8 cellular contexts compared by ENCODE assay signal in the genomic region with DNA sequence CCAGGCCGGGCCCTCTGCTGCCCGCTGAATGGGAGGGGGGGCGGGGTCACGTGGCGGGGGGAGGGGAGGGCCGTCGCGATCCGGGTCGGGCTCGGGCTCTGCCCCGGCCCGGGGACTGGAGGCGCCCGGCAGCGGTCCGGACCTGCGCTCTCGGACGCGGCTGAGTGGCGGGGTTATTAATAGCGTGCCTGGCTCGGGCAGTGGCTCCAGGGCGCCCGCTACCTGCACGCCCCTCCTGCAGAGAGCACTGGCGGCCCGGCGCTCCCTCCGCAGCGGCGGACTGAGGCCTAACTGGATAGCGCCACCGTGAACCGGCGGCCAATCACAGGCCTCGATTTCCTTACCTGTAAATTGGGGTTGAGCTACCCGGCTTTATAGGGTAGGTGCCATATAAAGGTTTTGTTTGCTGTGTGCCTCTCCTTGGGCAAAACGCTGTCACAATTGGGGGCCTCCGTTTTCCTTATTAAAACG. TPM values are rescaled to one million over a fixed set of nuclear protein-coding genes. Genes with fewer than 3 reads are reported as not detected.
DNase-seq lines count a peak whose midpoint lies in the region; ATAC-seq and TF ChIP-seq lines count a peak whose summit lies in the region.

No MANE protein-coding gene starts in this region.

- H3K4me3 ChIP-seq in thyroid gland (replicated peaks in 1 of 3) = peak overlapping the region in 1 of 3 donors; percentile 34
- H3K4me3 ChIP-seq in SJCRH30 = no peak overlapping the region

- intact Hi-C loops in thyroid gland (cut with DNase I) = no loop called here

- peaks cover 81 to 91% of the 10 kb centered on the region in 2 donors for H3K4me1 ChIP-seq in thyroid gland
- peaks cover 60% of the 10 kb centered on the region for H3K4me1 ChIP-seq in SJCRH30

- peak in 2 of 6 experiments; percentile 24 for TF ChIP-seq CTCF in thyroid gland (IDR thresholded peaks at IDR 0.05)

- WGBS in thyroid gland, 2 donors = 21 to 27% methylated on average over 5 to 7 of the region's 42 CpGs

- peak in 1 of 2 donors; percentile 39 for TF ChIP-seq POLR2A in thyroid gland (IDR thresholded peaks at IDR 0.05)

- ATAC-seq in left lobe of liver (peak; percentile 77), GM21786 (IDR thresholded peaks at IDR 0.05; ENCODE audit: unreplicated experiment) (no peak)

- H3K9me3 ChIP-seq in thyroid gland (no peaks in the 10 kb centered on the region), SJCRH30 (replicated peaks) (no peaks in the 10 kb centered on the region)

- H3K27ac ChIP-seq in cingulate gyrus (ENCODE audit: low read depth, low read length) = peak overlapping the region; percentile 58
- peak overlapping the region; percentile 87 to 98 (median 89) for H3K27ac ChIP-seq in thyroid gland
- no peak overlapping the region for H3K27ac ChIP-seq in SJCRH30

- H3K36me3 ChIP-seq in thyroid gland (no peaks in the 10 kb centered on the region), SJCRH30 (peaks cover 11% of the 10 kb centered on the region)

- no peaks in the 10 kb centered on the region for H3K27me3 ChIP-seq in thyroid gland
- no peaks in the 10 kb centered on the region for H3K27me3 ChIP-seq in SJCRH30

- peak; percentile 58 for DNase-seq in DMS79 (lab: John Stamatoyannopoulos, UW)
- DNase-seq in NCI-H146 (lab: John Stamatoyannopoulos, UW) = peak; percentile 52
- peak; percentile 69 for DNase-seq in left lobe of liver (ENCODE audit: low spot score)
- DNase-seq in thyroid gland = peak; percentile 94 to 95
- no peak for DNase-seq in SJCRH30
- no peak for DNase-seq in A172 (ENCODE audit: low spot score)

RNA-seq across cellular contexts. Expression of gene AHDC1, which starts 28.0 kb away (rescaled TPM):
- total RNA-seq in left lobe of liver (20.0 TPM), thyroid gland (10 to 100 TPM; 25.5 to 91.4 (median 47.8) TPM)
- total RNA-seq in SJCRH30 (2014; rRNA removed; shearing (Covaris generic)) = 29.7 and 30.6 TPM in 2 replicates
- total RNA-seq in A172 (2014; rRNA removed; shearing (Covaris generic)) = 3.4 and 7.6 TPM in 2 replicates

RNA-seq across cellular contexts. Expression of gene FGR, which starts 59.1 kb away (rescaled TPM):
- total RNA-seq in left lobe of liver (3.0 TPM), thyroid gland (1 to 10 TPM; 4.6 to 7.1 (median 6.4) TPM)
- total RNA-seq in SJCRH30 (2014; rRNA removed; shearing (Covaris generic)) = not detected in 2 replicates
- not detected in 2 replicates for total RNA-seq in A172 (2014; rRNA removed; shearing (Covaris generic))

Comparison
In these comparisons a context has a peak if more than half of its experiments do, and no peak if none do; other contexts are left out.
1. DNase-seq: peak in DMS79 (single experiment), NCI-H146 (single experiment), left lobe of liver (single experiment) and thyroid gland (2 of 2); none in SJCRH30 (0 of 2) and A172 (single experiment).